In genomic region chr2:232334885-232335205, GRCh38 we compare ENCODE assay signal across 5 cellular contexts. TPM values are rescaled to one million over a fixed set of nuclear protein-coding genes. Genes with fewer than 3 reads are reported as not detected.
"Had no signal": no experiment of that assay in that cellular context is flagged by ENCODE, and none has a peak within 500 bp of the region (broad histone marks: within the 10 kb centered on the region; RNA-seq: fewer than 3 reads in every experiment).

No MANE protein-coding gene starts in this region.

RNA-seq across cellular contexts. Expression of gene ALPP, which starts 43.7 kb away (rescaled TPM):
- total RNA-seq: LHCN-M2, OCI-LY7, Peyer's patch, RPMI7951, SK-MEL-5 had no signal
